ENCODE assay signal across 17 cellular contexts in genomic region chr2:144102386-144102785, GRCh38.
DNase-seq lines count a peak whose midpoint lies in the region; ATAC-seq, FAIRE-seq and TF ChIP-seq lines count a peak whose summit lies in the region.
"Had no signal": no experiment of that assay in that cellular context is flagged by ENCODE, and none has a peak within 500 bp of the region (broad histone marks: within the 10 kb centered on the region; RNA-seq: fewer than 3 reads in every experiment).

No MANE protein-coding gene starts in this region.

- peak; percentile 60 for FAIRE-seq in endometrium (lab: Jason Lieb, UNC)
- FAIRE-seq: GM19239 had no signal

- H3K36me3 ChIP-seq in psoas muscle (ENCODE audit: insufficient read depth in 1 of 2, low read depth in 1 of 2) (no peaks in the 10 kb centered on the region), lower lobe of right lung (no peaks in the 10 kb centered on the region)

- H3K27ac ChIP-seq in psoas muscle = peak overlapping the region; percentile 7
- no peak overlapping the region for H3K27ac ChIP-seq in lower lobe of right lung
- H3K27ac ChIP-seq: SK-N-MC had no signal

- 54 to 78% (median 55%) methylated on average over 2 of the region's 2 CpGs for WGBS in psoas muscle, 3 donors

- peaks cover 10% of the 10 kb centered on the region for H3K4me1 ChIP-seq in psoas muscle
- no peaks in the 10 kb centered on the region for H3K4me1 ChIP-seq in lower lobe of right lung

- H3K9me3 ChIP-seq in psoas muscle = no peaks in the 10 kb centered on the region
- H3K9me3 ChIP-seq in lower lobe of right lung = peaks cover 8% of the 10 kb centered on the region

- ATAC-seq in psoas muscle (peak in 1 of 4 donors; percentile 49), lower lobe of right lung (no peak), HG02852 (IDR thresholded peaks at IDR 0.05; ENCODE audit: unreplicated experiment) (no peak)
- ATAC-seq: Right ventricle myocardium inferior had no signal

- H3K27me3 ChIP-seq in psoas muscle (ENCODE audit: insufficient read depth in 3 of 3, low read length in 2 of 3) (no peaks in the 10 kb centered on the region), lower lobe of right lung (ENCODE audit: low read depth) (no peaks in the 10 kb centered on the region)

- TF ChIP-seq CTCF in psoas muscle (IDR thresholded peaks at IDR 0.05) (no peak), lower lobe of right lung (IDR thresholded peaks at IDR 0.05) (no peak)

- H3K4me3 ChIP-seq in psoas muscle (no peak overlapping the region), lower lobe of right lung (no peak overlapping the region)
- H3K4me3 ChIP-seq: SK-N-MC had no signal

- intact Hi-C loops in psoas muscle (cut with DNase I) (no loop called here), lower lobe of right lung (cut with DNase I) (no loop called here)

- peak; percentile 27 for DNase-seq in NCI-H748 (lab: John Stamatoyannopoulos, UW; ENCODE audit: unreplicated experiment)
- no peak for DNase-seq in NCI-H748 treated with DMSO at 0.1 percent for 48 hours (lab: John Stamatoyannopoulos, UW)
- DNase-seq in NCI-H2171 treated with DMSO at 0.1 percent for 48 hours (lab: John Stamatoyannopoulos, UW) = peak; percentile 61
- no peak for DNase-seq in psoas muscle
- no peak for DNase-seq in lower lobe of right lung
- DNase-seq in activated naive CD4-positive, alpha-beta T cell treated with anti-CD3 and anti-CD28 coated beads, Interleukin-2, amount 50 U/mL, for 16 hours = no peak
- DNase-seq: C1 segment of cervical spinal cord, EL, MV-4-11, NCI-H2081 treated with DMSO at 0.1 percent for 48 hours, NCI-H446, NCI-H82 had no signal

Comparison
In these comparisons a context has a peak if more than half of its experiments do, and no peak if none do; other contexts are left out.
1. DNase-seq: peak in NCI-H748 (single experiment) and NCI-H2171 treated with DMSO at 0.1 percent for 48 hours (single experiment); none in NCI-H748 treated with DMSO at 0.1 percent for 48 hours (single experiment), psoas muscle (0 of 2), lower lobe of right lung (single experiment) and activated naive CD4-positive, alpha-beta T cell treated with anti-CD3 and anti-CD28 coated beads, Interleukin-2, amount 50 U/mL, for 16 hours (single experiment).